ENCODE assay signal across 17 cellular contexts in the genomic region with DNA sequence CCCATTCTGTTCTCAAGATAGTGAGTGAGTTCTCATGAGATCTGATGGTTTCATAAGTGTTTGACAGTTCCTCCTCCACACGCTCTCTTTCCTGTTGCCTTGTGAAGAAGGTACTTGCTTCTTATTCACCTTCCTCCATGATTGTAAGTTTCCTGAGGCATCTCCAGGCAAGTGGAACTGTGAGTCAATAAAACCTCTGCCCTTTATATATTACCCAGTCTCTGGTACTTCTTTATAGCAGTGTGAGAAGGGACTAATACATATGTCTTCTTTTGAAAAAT. TPM values are rescaled to one million over a fixed set of nuclear protein-coding genes. Genes with fewer than 3 reads are reported as not detected.
DNase-seq lines count a peak whose midpoint lies in the region; ATAC-seq and TF ChIP-seq lines count a peak whose summit lies in the region.
"Had no signal": no experiment of that assay in that cellular context is flagged by ENCODE, and none has a peak within 500 bp of the region (broad histone marks: within the 10 kb centered on the region; RNA-seq: fewer than 3 reads in every experiment).

No MANE protein-coding gene starts in this region.

- no peaks in the 10 kb centered on the region for H3K9me3 ChIP-seq in PC-3 (ENCODE audit: low read length)
- H3K9me3 ChIP-seq: BE2C had no signal

- ATAC-seq in GM18502 (IDR thresholded peaks at IDR 0.05; ENCODE audit: poor library complexity, unreplicated experiment) (peak; percentile 42), GM18868 (IDR thresholded peaks at IDR 0.05; ENCODE audit: unreplicated experiment) (peak; percentile 49), HG02642 (IDR thresholded peaks at IDR 0.05; ENCODE audit: poor library complexity, unreplicated experiment) (peak; percentile 7), PC-3 (no peak), HG03342 (IDR thresholded peaks at IDR 0.05; ENCODE audit: unreplicated experiment) (no peak), HG03521 (IDR thresholded peaks at IDR 0.05; ENCODE audit: unreplicated experiment) (no peak)
- ATAC-seq: CD8-positive, alpha-beta T cell; K562 had no signal

- H3K27me3 ChIP-seq in PC-3 (ENCODE audit: low read length) = no peaks in the 10 kb centered on the region
- H3K27me3 ChIP-seq: BE2C had no signal

- H3K4me1 ChIP-seq in PC-3 (ENCODE audit: insufficient read depth, low read length) = no peaks in the 10 kb centered on the region; the same call in 1 of the 2 replicates
- H3K4me1 ChIP-seq: BE2C had no signal

- H4K20me1 ChIP-seq in PC-3 (ENCODE audit: low read length) = no peaks in the 10 kb centered on the region

- H3K9me2 ChIP-seq in PC-3 (replicated peaks; ENCODE audit: low read length) = no peaks in the 10 kb centered on the region

- no peak overlapping the region for H3K9ac ChIP-seq in PC-3 (ENCODE audit: low read length)

- H3K27ac ChIP-seq in PC-3 (ENCODE audit: low read length) = peak overlapping the region; percentile 20
- H3K27ac ChIP-seq: HL-60 had no signal

- no TSS peak for BruUV-seq in PC-3 (replicated peaks; lab: Mats Ljungman, UMichigan)

- no peak overlapping the region for H3K4me3 ChIP-seq in PC-3 (ENCODE audit: low read length)
- H3K4me3 ChIP-seq: K562 had no signal

- H3K4me2 ChIP-seq in PC-3 (ENCODE audit: low read length) = no peak overlapping the region

- no peak for TF ChIP-seq CTCF in PC-3 (conservative IDR thresholded peaks at IDR 0.05; ENCODE audit: low read depth, low read length)

- H3F3A ChIP-seq in PC-3 (ENCODE audit: low read length, unreplicated experiment) = no peaks in the 10 kb centered on the region

- DNase-seq in PC-3 = no peak
- no peak for DNase-seq in stimulated activated CD4-positive, alpha-beta T cell treated with anti-CD3 and anti-CD28 coated beads, Interleukin-15, amount 100 ng/mL, for 24 hours
- DNase-seq: BE2C; CD8-positive, alpha-beta T cell; DND-41; GDM1; GOT3; NCI-H146; NCI-H526 treated with DMSO at 0.1 percent for 48 hours; RPMI8226 had no signal

- CTCF ChIA-PET in PC-3 (lab: Charles Lee) = no interaction called here

- H3K36me3 ChIP-seq in PC-3 (ENCODE audit: low read depth, low read length) = no peaks in the 10 kb centered on the region
- H3K36me3 ChIP-seq: BE2C had no signal

- intact Hi-C loops in PC-3 (cut with micrococcal nuclease) = no loop called here

- POLR2A ChIA-PET in PC-3 (lab: Charles Lee; ENCODE audit: unreplicated experiment) = no interaction called here

- no peak overlapping the region for H2AFZ ChIP-seq in PC-3 (ENCODE audit: low read length)

- H3K79me2 ChIP-seq in PC-3 (ENCODE audit: low read length) = no peaks in the 10 kb centered on the region

RNA-seq across cellular contexts. Expression of a gene that starts 58.4 kb away (rescaled TPM):
- total RNA-seq in PC-3 (2014; rRNA removed) = not detected in 2 replicates
- total RNA-seq: CD8-positive, alpha-beta T cell had no signal

Comparison
In these comparisons a context has a peak if more than half of its experiments do, and no peak if none do; other contexts are left out.
1. ATAC-seq: peak in GM18502 (single experiment), GM18868 (single experiment) and HG02642 (single experiment); none in PC-3 (single experiment), HG03342 (single experiment) and HG03521 (single experiment).